14 cellular contexts compared by ENCODE assay signal in the genomic region with DNA sequence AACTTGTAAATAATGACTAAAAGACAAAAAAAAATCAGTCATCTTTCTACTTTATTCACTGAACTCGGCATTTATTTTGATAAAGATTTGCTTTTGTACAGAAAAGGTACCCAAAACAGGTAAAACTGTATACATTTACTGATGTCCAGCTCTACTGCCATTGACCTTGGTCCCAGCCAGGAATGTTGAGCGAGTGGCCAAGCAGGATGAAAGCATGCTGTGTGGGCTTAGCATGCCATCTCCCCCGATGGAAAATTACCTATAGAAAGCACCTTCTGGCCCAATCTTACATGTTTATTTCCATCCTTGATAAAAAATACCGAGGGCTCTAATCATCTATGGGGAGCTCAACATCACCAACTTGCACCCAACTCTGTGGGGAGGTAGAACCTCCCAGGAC.
"Had no signal": no experiment of that assay in that cellular context is flagged by ENCODE, and none has a peak within 500 bp of the region (broad histone marks: within the 10 kb centered on the region; RNA-seq: fewer than 3 reads in every experiment).

No MANE protein-coding gene starts in this region.

- ATAC-seq: activated CD4-positive, CD25-positive, alpha-beta regulatory T cell treated with anti-CD3 and anti-CD28 coated beads, Interleukin-2, amount 50 U/mL, for 24 hours; activated T-cell treated with anti-CD3 and anti-CD28 coated beads, Interleukin-2, amount 50 U/mL, for 72 hours; natural killer cell treated with Interleukin-12 subunit alpha and Interleukin-12 subunit beta and Interleukin-15 and Interleukin-18, amount 100 ng/mL, for 72 hours; stimulated activated naive CD8-positive, alpha-beta T cell treated with anti-CD3 and anti-CD28 coated beads, Interleukin-15, amount 100 ng/mL, for 72 hours had no signal

- H3K27ac Mint-ChIP-seq: activated naive CD8-positive, alpha-beta T cell treated with anti-CD3 and anti-CD28 coated beads, Interleukin-2, amount 10 ng/mL, durations not matched to agents 7 days and 5 days; activated T-cell treated with anti-CD3 and anti-CD28 coated beads, Interleukin-2, amount 50 U/mL, for 72 hours; natural killer cell treated with Interleukin-12 subunit alpha and Interleukin-12 subunit beta and Interleukin-15 and Interleukin-18, amount 100 ng/mL, for 72 hours; stimulated activated naive CD8-positive, alpha-beta T cell treated with anti-CD3 and anti-CD28 coated beads, Interleukin-15, amount 100 ng/mL, for 72 hours had no signal

- H3K9me3 ChIP-seq: testis, uterus had no signal

- H3K9me3 Mint-ChIP-seq: activated naive CD8-positive, alpha-beta T cell treated with anti-CD3 and anti-CD28 coated beads, Interleukin-2, amount 10 ng/mL, durations not matched to agents 7 days and 5 days; activated T-cell treated with anti-CD3 and anti-CD28 coated beads, Interleukin-2, amount 50 U/mL, for 72 hours; natural killer cell treated with Interleukin-12 subunit alpha and Interleukin-12 subunit beta and Interleukin-15 and Interleukin-18, amount 100 ng/mL, for 72 hours; stimulated activated naive CD8-positive, alpha-beta T cell treated with anti-CD3 and anti-CD28 coated beads, Interleukin-15, amount 100 ng/mL, for 72 hours had no signal

- H3K36me3 ChIP-seq: uterus had no signal

- H3K36me3 Mint-ChIP-seq: activated naive CD8-positive, alpha-beta T cell treated with anti-CD3 and anti-CD28 coated beads, Interleukin-2, amount 10 ng/mL, durations not matched to agents 7 days and 5 days; natural killer cell treated with Interleukin-12 subunit alpha and Interleukin-12 subunit beta and Interleukin-15 and Interleukin-18, amount 100 ng/mL, for 72 hours had no signal

- H3K4me3 ChIP-seq: lung, testis, uterus had no signal

- H3K27me3 ChIP-seq: testis, uterus had no signal

- DNase-seq: activated CD4-positive, alpha-beta T cell treated with anti-CD3 and anti-CD28 coated beads, Interleukin-2, amount 50 U/mL, for 4 hours; activated naive CD8-positive, alpha-beta T cell treated with anti-CD3 and anti-CD28 coated beads, Interleukin-2, amount 10 ng/mL, durations not matched to agents 7 days and 5 days; activated T-cell treated with anti-CD3 and anti-CD28 coated beads, Interleukin-2, amount 50 U/mL, for 72 hours; cortex of kidney; effector CD8-positive, alpha-beta T cell; stimulated activated CD4-positive, alpha-beta T cell treated with anti-CD3 and anti-CD28 coated beads, Interleukin-15, amount 100 ng/mL, for 24 hours; stimulated activated CD4-positive, alpha-beta T cell treated with anti-CD3 and anti-CD28 coated beads, Interleukin-4, amount 100 ng/mL, for 4 hours; stimulated activated naive CD8-positive, alpha-beta T cell treated with anti-CD3 and anti-CD28 coated beads, Interleukin-15, amount 100 ng/mL, for 72 hours; T-helper 2 cell; uterus had no signal

- H3K4me3 Mint-ChIP-seq: natural killer cell treated with Interleukin-12 subunit alpha and Interleukin-12 subunit beta and Interleukin-15 and Interleukin-18, amount 100 ng/mL, for 72 hours had no signal

- H3K4me1 ChIP-seq: testis had no signal
